ENCODE assay signal across 8 cellular contexts in genomic region chr10:92290076-92290836, GRCh38. TPM values are rescaled to one million over a fixed set of nuclear protein-coding genes. Genes with fewer than 3 reads are reported as not detected.
DNase-seq lines count a peak whose midpoint lies in the region; ATAC-seq and TF ChIP-seq lines count a peak whose summit lies in the region.

No MANE protein-coding gene starts in this region.

- no peaks in the 10 kb centered on the region for H3K9me3 Mint-ChIP-seq in stimulated activated naive B cell treated with anti-CD40 and anti-IgM and Interleukin-4, amounts not matched to agents 10 μg/mL and 1 μg/mL and 100 μg/mL, for 72 hours

- TF ChIP-seq CTCF in HFF-Myc (IDR thresholded peaks at IDR 0.05; ENCODE audit: low read depth, low read length, missing control alignments) (no peak), VCaP (conservative IDR thresholded peaks at IDR 0.05) (no peak)

- H3K9me3 ChIP-seq in effector memory CD4-positive, alpha-beta T cell (ENCODE audit: control insufficient read depth, low read length), result no peaks in the 10 kb centered on the region

- no peaks in the 10 kb centered on the region for H3K36me3 ChIP-seq in effector memory CD4-positive, alpha-beta T cell (ENCODE audit: control insufficient read depth, insufficient read depth, low read length)

- H3K36me3 Mint-ChIP-seq in stimulated activated naive B cell treated with anti-CD40 and anti-IgM and Interleukin-4, amounts not matched to agents 10 μg/mL and 1 μg/mL and 100 μg/mL, for 72 hours, result peaks cover 0 to 5% of the 10 kb centered on the region in 2 donors

- peaks cover 17 to 25% of the 10 kb centered on the region in 2 donors for H3K4me1 Mint-ChIP-seq in stimulated activated naive B cell treated with anti-CD40 and anti-IgM and Interleukin-4, amounts not matched to agents 10 μg/mL and 1 μg/mL and 100 μg/mL, for 72 hours

- DNase-seq in NCI-H2196 (lab: John Stamatoyannopoulos, UW; ENCODE audit: unreplicated experiment) (peak; percentile 40), NCI-H2196 treated with DMSO at 0.1 percent for 48 hours (lab: John Stamatoyannopoulos, UW; ENCODE audit: unreplicated experiment) (no peak), HFF-Myc (ENCODE audit: extremely low read depth, low read depth) (no peak), NCI-H1092 treated with DMSO at 0.1 percent for 48 hours (lab: John Stamatoyannopoulos, UW) (peak; percentile 64), lung microvascular endothelial cell (ENCODE audit: low read depth in 2 of 2) (peak; percentile 54 to 64)
- DNase-seq in effector memory CD4-positive, alpha-beta T cell, result peak; percentile 12 to 31 (median 13)
- peak; percentile 34 for DNase-seq in stimulated activated naive B cell treated with anti-CD40 and anti-IgM and Interleukin-4, amounts not matched to agents 10 μg/mL and 1 μg/mL and 100 μg/mL, for 72 hours

- ATAC-seq in stimulated activated naive B cell treated with anti-CD40 and anti-IgM and Interleukin-4, amounts not matched to agents 10 μg/mL and 1 μg/mL and 100 μg/mL, for 72 hours (replicated peaks), result peak; percentile 31 to 35

- H3K27ac ChIP-seq in VCaP, result peak overlapping the region; percentile 96
- peak overlapping the region; percentile 84 for H3K27ac ChIP-seq in effector memory CD4-positive, alpha-beta T cell (ENCODE audit: insufficient read depth, low read length, poor library complexity, severe bottlenecking)

- H3K27me3 Mint-ChIP-seq in stimulated activated naive B cell treated with anti-CD40 and anti-IgM and Interleukin-4, amounts not matched to agents 10 μg/mL and 1 μg/mL and 100 μg/mL, for 72 hours, result no peaks in the 10 kb centered on the region

- no peaks in the 10 kb centered on the region for H3K4me1 ChIP-seq in effector memory CD4-positive, alpha-beta T cell (ENCODE audit: control insufficient read depth, insufficient read depth, low read length, poor library complexity, severe bottlenecking)

- H3K27me3 ChIP-seq in effector memory CD4-positive, alpha-beta T cell (replicated peaks; ENCODE audit: control insufficient read depth, insufficient read depth, low read length, poor library complexity, severe bottlenecking), result no peaks in the 10 kb centered on the region

- H3K27ac Mint-ChIP-seq in stimulated activated naive B cell treated with anti-CD40 and anti-IgM and Interleukin-4, amounts not matched to agents 10 μg/mL and 1 μg/mL and 100 μg/mL, for 72 hours, result peak overlapping the region; percentile 93

- peak overlapping the region; percentile 90 to 98 for H3K4me3 Mint-ChIP-seq in stimulated activated naive B cell treated with anti-CD40 and anti-IgM and Interleukin-4, amounts not matched to agents 10 μg/mL and 1 μg/mL and 100 μg/mL, for 72 hours

- peak overlapping the region; percentile 99 for H3K4me3 ChIP-seq in HFF-Myc (replicated peaks; ENCODE audit: low read depth, low read length)
- H3K4me3 ChIP-seq in effector memory CD4-positive, alpha-beta T cell (ENCODE audit: insufficient read depth, low read depth, low read length, poor library complexity, severe bottlenecking), result peak overlapping the region; percentile 100

RNA-seq across cellular contexts. Expression of gene CPEB3, which starts 0.6 kb away (rescaled TPM):
- 0.87 and 1.6 TPM in 2 replicates for total RNA-seq in lung microvascular endothelial cell

RNA-seq across cellular contexts. Expression of gene MARCHF5, which starts 0.7 kb away (rescaled TPM):
- 19.4 and 21.6 TPM in 2 replicates for total RNA-seq in lung microvascular endothelial cell

Comparison
In these comparisons a context has a peak if more than half of its experiments do, and no peak if none do; other contexts are left out.
1. DNase-seq: peak in NCI-H2196 (single experiment), NCI-H1092 treated with DMSO at 0.1 percent for 48 hours (single experiment), effector memory CD4-positive, alpha-beta T cell (3 of 3), lung microvascular endothelial cell (2 of 2) and stimulated activated naive B cell treated with anti-CD40 and anti-IgM and Interleukin-4, amounts not matched to agents 10 μg/mL and 1 μg/mL and 100 μg/mL, for 72 hours (single experiment); none in NCI-H2196 treated with DMSO at 0.1 percent for 48 hours (single experiment) and HFF-Myc (single experiment).